ENCODE assay signal across 22 cellular contexts in genomic region chr21:46265736-46266525, GRCh38. TPM values are rescaled to one million over a fixed set of nuclear protein-coding genes. Genes with fewer than 3 reads are reported as not detected.
A peak's percentile ranks its signal among the peaks of the same experiment; 100 is the strongest.
DNase-seq lines count a peak whose midpoint lies in the region; TF ChIP-seq lines count a peak whose summit lies in the region.
"Had no signal": no experiment of that assay in that cellular context is flagged by ENCODE, and none has a peak within 500 bp of the region (broad histone marks: within the 10 kb centered on the region; RNA-seq: fewer than 3 reads in every experiment).

No MANE protein-coding gene starts in this region.

- H3K4me3 Mint-ChIP-seq in Caco-2 (ENCODE audit: unreplicated experiment) (no peak overlapping the region), mesothelial cell of epicardium (no peak overlapping the region)
- H3K4me3 Mint-ChIP-seq: CD14-positive monocyte, IgD-negative memory B cell had no signal

- H3K4me1 Mint-ChIP-seq in Caco-2 (ENCODE audit: low read depth, unreplicated experiment) (no peaks in the 10 kb centered on the region), mesothelial cell of epicardium (no peaks in the 10 kb centered on the region)
- H3K4me1 Mint-ChIP-seq: CD14-positive monocyte, IgD-negative memory B cell had no signal

- CTCF ChIA-PET in Caco-2 (lab: Charles Lee) (no interaction called here), RWPE1 (lab: Yijun Ruan, JAX) (interaction anchor here (0.7 kb wide), 1 partner anchor 293 kb away, joined by 3 read pairs; no protein-coding TSS in a partner anchor), GM10248 (lab: Yijun Ruan, JAX) (interaction anchor here (1.0 kb wide), 1 partner anchor 18 kb away, joined by 3 read pairs; no protein-coding TSS in a partner anchor)

- H3K4me3 ChIP-seq in Caco-2 (ENCODE audit: low read depth, low read length) (no peak overlapping the region), lower leg skin (ENCODE audit: low read depth, poor library complexity, severe bottlenecking) (no peak overlapping the region)
- H3K4me3 ChIP-seq: ascending aorta, HAP-1, left lung, MG63, uterus had no signal

- peak overlapping the region; percentile 88 for H3K27ac Mint-ChIP-seq in Caco-2 (ENCODE audit: unreplicated experiment)
- H3K27ac Mint-ChIP-seq in mesothelial cell of epicardium = peak overlapping the region; percentile 62

- DNase-seq in Caco-2 (no peak), RWPE1 (ENCODE audit: low spot score) (no peak), mesothelial cell of epicardium (ENCODE audit: low spot score in 2 of 2, unreplicated experiment in 2 of 2) (no peak), GM10248 (ENCODE audit: extremely low spot score) (no peak), lower leg skin (ENCODE audit: low spot score in 2 of 2) (no peak), DMS53 (lab: John Stamatoyannopoulos, UW) (no peak)
- DNase-seq: activated CD4-positive, alpha-beta T cell treated with anti-CD3 and anti-CD28 coated beads for 48 hours; activated naive CD4-positive, alpha-beta T cell treated with anti-CD3 and anti-CD28 coated beads, Interleukin-2, amount 50 U/mL, for 16 hours; left lung; MG63; NCI-H1417 treated with DMSO at 0.1 percent for 48 hours; NCI-H2107; NCI-H446 treated with DMSO at 0.1 percent for 48 hours; OCI-M1; SHP77; substantia nigra; uterus had no signal

- H3K9me3 ChIP-seq in Caco-2 = no peaks in the 10 kb centered on the region
- H3K9me3 ChIP-seq: ascending aorta, HAP-1, left lung, MG63, uterus had no signal

- BruUV-seq in Caco-2 (replicated peaks; lab: Mats Ljungman, UMichigan) = no TSS peak

- H3K36me3 Mint-ChIP-seq in Caco-2 (ENCODE audit: insufficient read depth, unreplicated experiment) (peaks cover 80% of the 10 kb centered on the region), mesothelial cell of epicardium (peaks cover 25% of the 10 kb centered on the region)

- 86 to 88% methylated on average over 24 to 25 of the region's 26 CpGs for WGBS in lower leg skin, 2 donors

- H3K27me3 ChIP-seq in Caco-2 (replicated peaks; ENCODE audit: control insufficient read depth, insufficient read depth, low read length) = no peaks in the 10 kb centered on the region
- H3K27me3 ChIP-seq: ascending aorta, left lung, MG63, uterus had no signal

- no peaks in the 10 kb centered on the region; the same call in 1 of the 2 replicates for H3K36me3 ChIP-seq in Caco-2 (ENCODE audit: control insufficient read depth, insufficient read depth, low read length)
- H3K36me3 ChIP-seq: uterus had no signal

- POLR2A ChIA-PET in Caco-2 (lab: Charles Lee) = no interaction called here
- POLR2A ChIA-PET in RWPE1 (lab: Yijun Ruan, JAX; ENCODE audit: low non-redundant PET) = no interaction called here
- POLR2A ChIA-PET in GM10248 (lab: Yijun Ruan, JAX) = no interaction called here

- TF ChIP-seq POLR2A in lower leg skin (IDR thresholded peaks at IDR 0.05) = no peak

- intact Hi-C loops in Caco-2 (cut with micrococcal nuclease; ENCODE audit: unreplicated experiment) (no loop called here), lower leg skin (cut with DNase I; ENCODE audit: low total_unique reads) (no loop called here)

- H3K27me3 Mint-ChIP-seq in Caco-2 (ENCODE audit: insufficient read depth, unreplicated experiment) (no peaks in the 10 kb centered on the region), mesothelial cell of epicardium (ENCODE audit: low read depth) (no peaks in the 10 kb centered on the region)
- H3K27me3 Mint-ChIP-seq: IgD-negative memory B cell had no signal

- no peaks in the 10 kb centered on the region for H3K4me1 ChIP-seq in Caco-2
- H3K4me1 ChIP-seq: ascending aorta, HAP-1, left lung, uterus had no signal

- H3K9me3 Mint-ChIP-seq in Caco-2 (ENCODE audit: unreplicated experiment) (no peaks in the 10 kb centered on the region), mesothelial cell of epicardium (no peaks in the 10 kb centered on the region)
- H3K9me3 Mint-ChIP-seq: IgD-negative memory B cell had no signal

- TF ChIP-seq CTCF in Caco-2 (IDR thresholded peaks at IDR 0.05; ENCODE audit: insufficient read depth in 1 of 2, low read depth in 1 of 2, low read length in 1 of 2, severe bottlenecking in 1 of 2, unreplicated experiment in 1 of 2) (no peak), RWPE1 (conservative IDR thresholded peaks at IDR 0.05; ENCODE audit: low read depth) (no peak), mesothelial cell of epicardium (IDR thresholded peaks at IDR 0.05; ENCODE audit: unreplicated experiment) (no peak), GM10248 (IDR thresholded peaks at IDR 0.05; ENCODE audit: control extremely low read depth, extremely low read depth, low read depth, missing control alignments) (no peak), lower leg skin (IDR thresholded peaks at IDR 0.05) (no peak)

- H3K27ac ChIP-seq in RWPE1 = peak overlapping the region; percentile 34
- H3K27ac ChIP-seq: ascending aorta, epithelial cell of prostate, left lung, uterus had no signal

RNA-seq across cellular contexts. Expression of gene MCM3AP, which starts 19.5 kb away (rescaled TPM):
- total RNA-seq in Caco-2 (2022) (88.1 and 102 TPM in 2 replicates), mesothelial cell of epicardium (138 to 150 TPM (median 139 TPM) in 3 replicates), lower leg skin (10 to 100 TPM; 45.5 to 71.4 (median 57.7) TPM)

RNA-seq across cellular contexts. Expression of gene YBEY, which starts 20.2 kb away (rescaled TPM):
- 10.6 and 11.5 TPM in 2 replicates for total RNA-seq in Caco-2 (2022)
- total RNA-seq in mesothelial cell of epicardium = 17.2 to 18.4 TPM (median 17.7 TPM) in 3 replicates
- 10 to 100 TPM in 3 of 4 donors, 1 to 10 TPM in 1; 7.4 to 21.7 (median 17.0) TPM for total RNA-seq in lower leg skin

RNA-seq across cellular contexts. Expression of gene LSS, which starts 37.4 kb away (rescaled TPM):
- total RNA-seq in Caco-2 (2022) (121 and 127 TPM in 2 replicates), mesothelial cell of epicardium (78.2 to 85.8 TPM (median 80.6 TPM) in 3 replicates), lower leg skin (100 to 1,000 TPM in 1 of 4 donors, 10 to 100 TPM in 3; 60.8 to 165 (median 81.7) TPM)

RNA-seq across cellular contexts. Expression of gene C21orf58, which starts 57.7 kb away (rescaled TPM):
- total RNA-seq in Caco-2 (2022) (17.7 and 18.6 TPM in 2 replicates), mesothelial cell of epicardium (20.0 to 20.7 TPM (median 20.7 TPM) in 3 replicates), lower leg skin (1 to 10 TPM; 2.2 to 4.8 (median 2.3) TPM)

RNA-seq across cellular contexts. Expression of gene PCNT, which starts 58.0 kb away (rescaled TPM):
- total RNA-seq in Caco-2 (2022) (38.4 and 44.2 TPM in 2 replicates), mesothelial cell of epicardium (32.6 to 42.4 TPM (median 41.8 TPM) in 3 replicates), lower leg skin (10 to 100 TPM; 30.3 to 44.0 (median 33.3) TPM)
